In the genomic region with DNA sequence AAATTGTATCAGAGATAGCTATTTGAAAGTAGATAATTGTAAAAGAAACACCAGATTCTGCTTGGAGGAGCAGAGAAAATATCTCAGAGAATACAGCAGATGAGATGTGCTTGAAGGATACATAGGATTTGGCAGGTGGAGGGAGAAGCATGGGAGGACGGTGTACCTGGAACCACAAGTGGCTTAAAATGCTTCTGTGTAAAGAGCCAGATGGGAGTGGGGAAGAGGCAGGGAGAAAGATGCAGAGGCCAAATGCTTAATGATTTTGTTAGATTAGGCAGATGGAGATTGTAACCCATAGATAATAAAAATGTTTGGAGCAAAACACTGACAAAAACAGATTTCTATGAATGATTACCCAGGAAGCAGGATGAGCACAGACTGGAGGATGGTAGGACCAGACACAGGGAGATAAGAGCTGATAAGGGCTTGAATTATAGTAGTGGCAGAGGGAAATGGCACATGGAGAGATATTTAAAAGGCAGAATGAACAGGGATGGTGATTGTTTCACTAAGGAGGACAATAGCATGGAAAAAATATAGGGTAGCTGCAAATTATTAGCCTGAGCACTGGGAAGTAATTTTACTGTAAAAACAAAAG, we compare ENCODE assay signal across 24 cellular contexts.
"Had no signal": no experiment of that assay in that cellular context is flagged by ENCODE, and none has a peak within 500 bp of the region (broad histone marks: within the 10 kb centered on the region; RNA-seq: fewer than 3 reads in every experiment).

No MANE protein-coding gene starts in this region.

- H3K4me1 Mint-ChIP-seq: activated CD4-positive, alpha-beta T cell treated with anti-CD3 and anti-CD28 coated beads, Interleukin-2, amount 10 ng/mL, durations not matched to agents 7 days and 5 days; activated naive CD4-positive, alpha-beta T cell treated with anti-CD3 and anti-CD28 coated beads, Interleukin-2, amount 50 U/mL, for 24 hours; activated naive CD8-positive, alpha-beta T cell treated with anti-CD3 and anti-CD28 coated beads, Interleukin-2, amount 50 U/mL, for 24 hours; activated T-helper 17 cell treated with anti-CD3 and anti-CD28 coated beads, Interleukin-2, amount 50 U/mL, for 72 hours; naive B cell had no signal

- H3K27ac Mint-ChIP-seq: activated CD4-positive, alpha-beta T cell treated with anti-CD3 and anti-CD28 coated beads, Interleukin-2, amount 10 ng/mL, durations not matched to agents 7 days and 5 days; activated CD8-positive, alpha-beta T cell treated with anti-CD3 and anti-CD28 coated beads for 36 hours; activated naive CD4-positive, alpha-beta T cell treated with anti-CD3 and anti-CD28 coated beads, Interleukin-2, amount 50 U/mL, for 24 hours; activated naive CD8-positive, alpha-beta T cell treated with anti-CD3 and anti-CD28 coated beads, Interleukin-2, amount 50 U/mL, for 24 hours; activated T-helper 17 cell treated with anti-CD3 and anti-CD28 coated beads, Interleukin-2, amount 50 U/mL, for 72 hours; naive B cell had no signal

- DNase-seq: activated CD4-positive, alpha-beta T cell treated with anti-CD3 and anti-CD28 coated beads, Interleukin-2, amount 10 ng/mL, durations not matched to agents 7 days and 5 days; activated CD4-positive, CD25-positive, alpha-beta regulatory T cell treated with anti-CD3 and anti-CD28 coated beads, Interleukin-2, amount 50 U/mL, for 72 hours; activated CD8-positive, alpha-beta T cell treated with anti-CD3 and anti-CD28 coated beads for 36 hours; activated gamma-delta T cell treated with Interleukin-2 at 50 U/mL for 16 hours; activated naive CD8-positive, alpha-beta T cell treated with anti-CD3 and anti-CD28 coated beads, Interleukin-2, amount 50 U/mL, for 24 hours; activated T-cell treated with anti-CD3 and anti-CD28 coated beads, Interleukin-2, amount 50 U/mL, for 4 hours; effector memory CD4-positive, alpha-beta T cell; erythroblast; gastrocnemius medialis; glutamatergic neuron; islet precursor cell; left cardiac atrium; left ventricle myocardium superior; naive B cell; ovary; retina; stimulated activated CD4-positive, alpha-beta T cell treated with anti-CD3 and anti-CD28 coated beads, Interleukin-12 subunit alpha, Interleukin-12 subunit beta, amount 100 ng/mL, for 4 hours; stimulated activated CD4-positive, alpha-beta T cell treated with anti-CD3 and anti-CD28 coated beads, Interleukin-4, amount 100 ng/mL, for 1 hour; stimulated activated naive CD8-positive, alpha-beta T cell treated with anti-CD3 and anti-CD28 coated beads, Interleukin-15, Interleukin-2, amounts not matched to agents 100 U/mL and 50 U/mL, for 24 hours; T-helper 2 cell; trophoblast cell had no signal

- H3K36me3 Mint-ChIP-seq: activated naive CD4-positive, alpha-beta T cell treated with anti-CD3 and anti-CD28 coated beads, Interleukin-2, amount 50 U/mL, for 24 hours; naive B cell had no signal

- ATAC-seq: activated CD8-positive, alpha-beta T cell treated with anti-CD3 and anti-CD28 coated beads for 36 hours; activated naive CD8-positive, alpha-beta T cell treated with anti-CD3 and anti-CD28 coated beads, Interleukin-2, amount 50 U/mL, for 24 hours; activated T-cell treated with anti-CD3 and anti-CD28 coated beads, Interleukin-2, amount 50 U/mL, for 4 hours; activated T-helper 17 cell treated with anti-CD3 and anti-CD28 coated beads, Interleukin-2, amount 50 U/mL, for 72 hours; gastrocnemius medialis; left cardiac atrium; left ventricle myocardium superior; sciatic nerve; stimulated activated naive CD8-positive, alpha-beta T cell treated with anti-CD3 and anti-CD28 coated beads, Interleukin-15, Interleukin-2, amounts not matched to agents 100 U/mL and 50 U/mL, for 24 hours had no signal

- H3K4me3 Mint-ChIP-seq: activated CD4-positive, alpha-beta T cell treated with anti-CD3 and anti-CD28 coated beads, Interleukin-2, amount 10 ng/mL, durations not matched to agents 7 days and 5 days; activated CD8-positive, alpha-beta T cell treated with anti-CD3 and anti-CD28 coated beads for 36 hours; activated naive CD4-positive, alpha-beta T cell treated with anti-CD3 and anti-CD28 coated beads, Interleukin-2, amount 50 U/mL, for 24 hours; activated naive CD8-positive, alpha-beta T cell treated with anti-CD3 and anti-CD28 coated beads, Interleukin-2, amount 50 U/mL, for 24 hours; activated T-cell treated with anti-CD3 and anti-CD28 coated beads, Interleukin-2, amount 50 U/mL, for 4 hours; activated T-helper 17 cell treated with anti-CD3 and anti-CD28 coated beads, Interleukin-2, amount 50 U/mL, for 72 hours; naive B cell had no signal

- H3K9me3 Mint-ChIP-seq: activated CD4-positive, alpha-beta T cell treated with anti-CD3 and anti-CD28 coated beads, Interleukin-2, amount 10 ng/mL, durations not matched to agents 7 days and 5 days; activated CD8-positive, alpha-beta T cell treated with anti-CD3 and anti-CD28 coated beads for 36 hours; activated naive CD4-positive, alpha-beta T cell treated with anti-CD3 and anti-CD28 coated beads, Interleukin-2, amount 50 U/mL, for 24 hours; activated naive CD8-positive, alpha-beta T cell treated with anti-CD3 and anti-CD28 coated beads, Interleukin-2, amount 50 U/mL, for 24 hours; activated T-cell treated with anti-CD3 and anti-CD28 coated beads, Interleukin-2, amount 50 U/mL, for 4 hours; activated T-helper 17 cell treated with anti-CD3 and anti-CD28 coated beads, Interleukin-2, amount 50 U/mL, for 72 hours; naive B cell had no signal

- H3K27me3 Mint-ChIP-seq: activated CD8-positive, alpha-beta T cell treated with anti-CD3 and anti-CD28 coated beads for 36 hours; activated naive CD8-positive, alpha-beta T cell treated with anti-CD3 and anti-CD28 coated beads, Interleukin-2, amount 50 U/mL, for 24 hours had no signal
